ENCODE assay signal across 17 cellular contexts in genomic region chr6:124669713-124670480, GRCh38.
"Had no signal": no experiment of that assay in that cellular context is flagged by ENCODE, and none has a peak within 500 bp of the region (broad histone marks: within the 10 kb centered on the region; RNA-seq: fewer than 3 reads in every experiment).

No MANE protein-coding gene starts in this region.

- H3K27me3 ChIP-seq: neural progenitor cell, pancreas, tibial nerve, vagina had no signal

- ATAC-seq: activated CD4-positive, CD25-positive, alpha-beta regulatory T cell treated with anti-CD3 and anti-CD28 coated beads, Interleukin-2, amount 50 U/mL, for 24 hours; pancreas; stimulated activated naive B cell treated with anti-CD40 and anti-IgM and Interleukin-4, amounts not matched to agents 10 μg/mL and 1 μg/mL and 100 μg/mL, for 72 hours had no signal

- H3K4me2 ChIP-seq: neural progenitor cell had no signal

- H3K27ac ChIP-seq: left ventricle myocardium inferior, neural progenitor cell, pancreas, tibial nerve, vagina had no signal

- H3K36me3 Mint-ChIP-seq: activated naive CD8-positive, alpha-beta T cell treated with anti-CD3 and anti-CD28 coated beads for 36 hours; memory B cell; neural progenitor cell; stimulated activated naive B cell treated with anti-CD40 and anti-IgM and Interleukin-4, amounts not matched to agents 10 μg/mL and 1 μg/mL and 100 μg/mL, for 72 hours had no signal

- FAIRE-seq: endometrium, pancreas had no signal

- DNase-seq: activated CD4-positive, alpha-beta T cell treated with anti-CD3 and anti-CD28 coated beads, Interleukin-2, amount 50 U/mL, for 1 hour; activated CD8-positive, alpha-beta memory T cell treated with anti-CD3 and anti-CD28 coated beads for 24 hours; activated naive CD8-positive, alpha-beta T cell treated with anti-CD3 and anti-CD28 coated beads for 36 hours; hippocampal formation; left ventricle myocardium inferior; pancreas; stimulated activated CD4-positive, alpha-beta T cell treated with anti-CD3 and anti-CD28 coated beads, Interleukin-2, amount 100 ng/mL, for 48 hours; stimulated activated naive B cell treated with anti-CD40 and anti-IgM and Interleukin-4, amounts not matched to agents 10 μg/mL and 1 μg/mL and 100 μg/mL, for 72 hours; T-helper 1 cell; T1000 had no signal

- H3K4me3 Mint-ChIP-seq: activated naive CD8-positive, alpha-beta T cell treated with anti-CD3 and anti-CD28 coated beads for 36 hours; activated T-helper 1 cell treated with anti-CD3 and anti-CD28 coated beads, Interleukin-12 subunit alpha, Interleukin-12 subunit beta, Interleukin-2, Interleukin-4 antibody, amounts not matched to agents 30 ng/mL and 10 ng/mL and 1 ng/mL, durations not matched to agents 14 hours and 24 hours and 36 hours; memory B cell; neural progenitor cell; stimulated activated naive B cell treated with anti-CD40 and anti-IgM and Interleukin-4, amounts not matched to agents 10 μg/mL and 1 μg/mL and 100 μg/mL, for 72 hours had no signal

- H3K27ac Mint-ChIP-seq: activated naive CD8-positive, alpha-beta T cell treated with anti-CD3 and anti-CD28 coated beads for 36 hours; activated T-helper 1 cell treated with anti-CD3 and anti-CD28 coated beads, Interleukin-12 subunit alpha, Interleukin-12 subunit beta, Interleukin-2, Interleukin-4 antibody, amounts not matched to agents 30 ng/mL and 10 ng/mL and 1 ng/mL, durations not matched to agents 14 hours and 24 hours and 36 hours; memory B cell; neural progenitor cell; stimulated activated naive B cell treated with anti-CD40 and anti-IgM and Interleukin-4, amounts not matched to agents 10 μg/mL and 1 μg/mL and 100 μg/mL, for 72 hours had no signal

- H3K4me1 ChIP-seq: left ventricle myocardium inferior, neural progenitor cell, pancreas, tibial nerve, vagina had no signal

- H3K9me3 Mint-ChIP-seq: activated T-helper 1 cell treated with anti-CD3 and anti-CD28 coated beads, Interleukin-12 subunit alpha, Interleukin-12 subunit beta, Interleukin-2, Interleukin-4 antibody, amounts not matched to agents 30 ng/mL and 10 ng/mL and 1 ng/mL, durations not matched to agents 14 hours and 24 hours and 36 hours had no signal

- H3K4me3 ChIP-seq: left ventricle myocardium inferior, neural progenitor cell, pancreas, tibial nerve, vagina had no signal

- H3K36me3 ChIP-seq: left ventricle myocardium inferior, pancreas, tibial nerve, vagina had no signal

- H3K9ac ChIP-seq: neural progenitor cell had no signal

- H3K9me3 ChIP-seq: pancreas, vagina had no signal

- H3K27me3 Mint-ChIP-seq: activated naive CD8-positive, alpha-beta T cell treated with anti-CD3 and anti-CD28 coated beads for 36 hours; memory B cell; stimulated activated naive B cell treated with anti-CD40 and anti-IgM and Interleukin-4, amounts not matched to agents 10 μg/mL and 1 μg/mL and 100 μg/mL, for 72 hours had no signal

- H2AFZ ChIP-seq: neural progenitor cell had no signal

- H3K4me1 Mint-ChIP-seq: activated naive CD8-positive, alpha-beta T cell treated with anti-CD3 and anti-CD28 coated beads for 36 hours; memory B cell; neural progenitor cell; stimulated activated naive B cell treated with anti-CD40 and anti-IgM and Interleukin-4, amounts not matched to agents 10 μg/mL and 1 μg/mL and 100 μg/mL, for 72 hours had no signal
